ENCODE assay signal across 15 cellular contexts in genomic region chr16:483351-484075, GRCh38. TPM values are rescaled to one million over a fixed set of nuclear protein-coding genes. Genes with fewer than 3 reads are reported as not detected.
DNase-seq lines count a peak whose midpoint lies in the region; ATAC-seq, FAIRE-seq and TF ChIP-seq lines count a peak whose summit lies in the region.
"Had no signal": no experiment of that assay in that cellular context is flagged by ENCODE, and none has a peak within 500 bp of the region (broad histone marks: within the 10 kb centered on the region; RNA-seq: fewer than 3 reads in every experiment).

No MANE protein-coding gene starts in this region.

- H3K36me3 ChIP-seq in K562 (ENCODE audit: control insufficient read depth, insufficient read depth, low read length): no peaks in the 10 kb centered on the region; the same call in 2 of the 3 replicates
- no peaks in the 10 kb centered on the region for H3K36me3 ChIP-seq in right atrium auricular region
- peaks cover 16 to 38% of the 10 kb centered on the region in 2 donors for H3K36me3 ChIP-seq in neuronal stem cell (replicated peaks in 1 of 2; ENCODE audit: control insufficient read depth in 2 of 2, insufficient read depth in 2 of 2, low read length in 2 of 2)

- H3K9me3 ChIP-seq in K562 (replicated peaks; ENCODE audit: control insufficient read depth, insufficient read depth, low read depth, low read length) (no peaks in the 10 kb centered on the region), right atrium auricular region (no peaks in the 10 kb centered on the region), neuronal stem cell (replicated peaks in 1 of 2; ENCODE audit: control insufficient read depth in 2 of 2, insufficient read depth in 1 of 2, low read depth in 1 of 2, low read length in 2 of 2) (peaks cover 0 to 4% of the 10 kb centered on the region in 2 donors)

- H3K79me2 ChIP-seq in K562 (ENCODE audit: control insufficient read depth, insufficient read depth, low read length): no peaks in the 10 kb centered on the region

- H3K4me2 ChIP-seq in K562 (ENCODE audit: insufficient read depth, low read length) (no peak overlapping the region), neuronal stem cell (ENCODE audit: insufficient read depth, low read length, poor library complexity, severe bottlenecking) (no peak overlapping the region)

- no peak overlapping the region for H3K23ac ChIP-seq in neuronal stem cell (ENCODE audit: low read depth, low read length, poor library complexity)

- POLR2A ChIA-PET in K562 (lab: Yijun Ruan, JAX): interaction anchor here (0.6 to 1.2 kb wide), 3 partner anchors 9 to 65 kb away, joined by 3 read pairs; no protein-coding TSS in a partner anchor

- no peak for TF ChIP-seq CTCF in K562 (IDR thresholded peaks at IDR 0.05 in 2 of 3, conservative IDR thresholded peaks at IDR 0.05 in 1 of 3; ENCODE audit: insufficient read depth in 2 of 3, low read depth in 1 of 3, low read length in 3 of 3)
- no peak for TF ChIP-seq CTCF in right atrium auricular region (IDR thresholded peaks at IDR 0.05)

- intact Hi-C loops in K562 (cut with micrococcal nuclease): loop anchor here (10.0 kb wide), 2 partner anchors 59 to 89 kb away; partner anchors contain the start of genes NME4 and RAB11FIP3

- no peak overlapping the region for H3K27ac ChIP-seq in K562 (ENCODE audit: extremely low read depth, low read depth, low read length)
- peak overlapping the region; percentile 59 to 75 for H3K27ac ChIP-seq in right atrium auricular region
- peak overlapping the region; percentile 52 for H3K27ac ChIP-seq in neuronal stem cell (replicated peaks; ENCODE audit: low read length)

- H3K4me1 ChIP-seq in K562 (replicated peaks in 1 of 2; ENCODE audit: control insufficient read depth in 2 of 2, insufficient read depth in 2 of 2, low read length in 2 of 2) (peaks cover 11 to 38% of the 10 kb centered on the region in 2 experiments; a peak in 4 of 5 replicates), right atrium auricular region (peaks cover 0 to 13% of the 10 kb centered on the region in 2 donors), neuronal stem cell (ENCODE audit: control insufficient read depth in 2 of 2, insufficient read depth in 1 of 2, low read depth in 1 of 2, low read length in 2 of 2) (peaks cover 21 to 26% of the 10 kb centered on the region in 2 donors)

- H3K27me3 ChIP-seq in K562 (ENCODE audit: control insufficient read depth in 2 of 2, insufficient read depth in 2 of 2, low read length in 2 of 2) (no peaks in the 10 kb centered on the region), right atrium auricular region (no peaks in the 10 kb centered on the region), neuronal stem cell (ENCODE audit: control insufficient read depth in 3 of 3, insufficient read depth in 3 of 3, low read depth in 1 of 3, low read length in 3 of 3) (no peaks in the 10 kb centered on the region)

- TF ChIP-seq POLR2A in K562 (conservative IDR thresholded peaks at IDR 0.05): no peak

- peaks cover 10% of the 10 kb centered on the region for H3K79me1 ChIP-seq in neuronal stem cell (ENCODE audit: low read depth, low read length)

- no peak overlapping the region for H3K14ac ChIP-seq in neuronal stem cell (ENCODE audit: low read length)

- peaks cover 7% of the 10 kb centered on the region; the same call in 1 of the 2 replicates for H4K20me1 ChIP-seq in K562 (replicated peaks; ENCODE audit: control insufficient read depth, insufficient read depth, low read length)

- no peak overlapping the region for H4K91ac ChIP-seq in neuronal stem cell (ENCODE audit: low read depth, low read length, poor library complexity)

- peak overlapping the region in 1 of 2 experiments; percentile 14; a peak in 1 of 4 replicates for H3K9ac ChIP-seq in K562 (ENCODE audit: insufficient read depth in 1 of 2, low read depth in 2 of 2, low read length in 2 of 2)
- no peak overlapping the region for H3K9ac ChIP-seq in neuronal stem cell (ENCODE audit: low read depth, low read length, poor library complexity)

- ATAC-seq in K562 (peak; percentile 55), GM21360 (IDR thresholded peaks at IDR 0.05; ENCODE audit: unreplicated experiment) (no peak)
- no peak for ATAC-seq in stimulated activated naive CD8-positive, alpha-beta T cell treated with anti-CD3 and anti-CD28 coated beads, Interleukin-15, Interleukin-2, amounts not matched to agents 100 U/mL and 50 U/mL, for 24 hours
- ATAC-seq: HCT116, HepG2 had no signal

- H3K4ac ChIP-seq in neuronal stem cell (ENCODE audit: low read length): no peak overlapping the region

- peak overlapping the region; percentile 35 for H3K18ac ChIP-seq in neuronal stem cell (ENCODE audit: low read length)

- no peak overlapping the region for H2AK5ac ChIP-seq in neuronal stem cell (ENCODE audit: low read depth, low read length)

- no peak overlapping the region for H2BK5ac ChIP-seq in neuronal stem cell (ENCODE audit: low read length)

- 20% methylated on average over 13 of the region's 13 CpGs for whole genome bisulfite sequencing in K562 (ENCODE audit: insufficient coverage, low coverage, missing lambda C conversion rate)
- no CpG with 5 or more reads among the region's 13 CpGs for WGBS in neuronal stem cell (ENCODE audit: extremely low coverage in 2 of 2, insufficient read length in 2 of 2, insufficient replicate concordance in 1 of 2), 2 donors

- no TSS peak for BruUV-seq in K562 (replicated peaks; lab: Mats Ljungman, UMichigan)

- DNase-seq in ELF-1 (ENCODE audit: low read depth, low spot score): peak; percentile 91
- peak in 1 of 4 experiments; percentile 37 for DNase-seq in K562 (ENCODE audit: extremely low read depth in 1 of 4, low spot score in 3 of 4)
- no peak for DNase-seq in right atrium auricular region (ENCODE audit: low spot score)
- DNase-seq in neuronal stem cell (ENCODE audit: low spot score): peak; percentile 65
- DNase-seq in NCI-H187 treated with DMSO at 0.1 percent for 48 hours (lab: John Stamatoyannopoulos, UW): no peak
- DNase-seq in NCI-H2107 (lab: John Stamatoyannopoulos, UW): no peak
- no peak for DNase-seq in stimulated activated naive CD8-positive, alpha-beta T cell treated with anti-CD3 and anti-CD28 coated beads, Interleukin-15, Interleukin-2, amounts not matched to agents 100 U/mL and 50 U/mL, for 24 hours
- DNase-seq: activated B cell treated with CpG ODN at 0.5 μM for 24 hours; amniotic stem cell; NCI-H1417; NCI-H82; stimulated activated CD4-positive, alpha-beta T cell treated with anti-CD3 and anti-CD28 coated beads, Interleukin-15, amount 100 ng/mL, for 24 hours had no signal

- H3K4me3 ChIP-seq in K562 (no peak overlapping the region), right atrium auricular region (no peak overlapping the region), neuronal stem cell (ENCODE audit: low read length in 2 of 2) (no peak overlapping the region)

- in situ Hi-C loops in K562 (cut with MboI): no loop called here

- no peak for TF ChIP-seq EP300 in K562 (IDR thresholded peaks at IDR 0.05; ENCODE audit: low read length)

- CTCF ChIA-PET in K562 (lab: Yijun Ruan, JAX; ENCODE audit: low intra/inter-chr PET ratio): no interaction called here

- TF ChIP-seq RAD21 in K562 (CRISPR knock-in tag; conservative IDR thresholded peaks at IDR 0.05 in 1 of 2, IDR thresholded peaks at IDR 0.05 in 1 of 2): no peak

- H4K8ac ChIP-seq in neuronal stem cell (ENCODE audit: low read depth, low read length): no peak overlapping the region

- no peak overlapping the region for H2BK15ac ChIP-seq in neuronal stem cell (ENCODE audit: low read length)

- no peak overlapping the region for H2BK12ac ChIP-seq in neuronal stem cell (ENCODE audit: low read length)

- FAIRE-seq in K562 (lab: Jason Lieb, UNC): peak; percentile 72
- FAIRE-seq: HepG2 had no signal

- H2AFZ ChIP-seq in K562 (ENCODE audit: low read depth, low read length) (no peak overlapping the region), neuronal stem cell (ENCODE audit: low read length) (peak overlapping the region; percentile 60)

- H2BK120ac ChIP-seq in neuronal stem cell (ENCODE audit: low read depth, low read length): no peak overlapping the region

- no peaks in the 10 kb centered on the region for H3K9me1 ChIP-seq in K562 (ENCODE audit: control insufficient read depth, insufficient read depth, low read length)

RNA-seq across cellular contexts. Expression of gene CAPN15, which starts 44.0 kb away (rescaled TPM):
- 95.0 and 335 TPM in 2 replicates for total RNA-seq in K562 (2011; cell fraction: chromatin; rRNA removed; ENCODE audit: low replicate concordance)
- total RNA-seq in K562 (2011; cell fraction: nucleolus; rRNA removed): 221 and 227 TPM in 2 replicates
- total RNA-seq in K562 (2011; cell fraction: nucleoplasm; rRNA removed): 99.2 and 108 TPM in 2 replicates
- 63.2 and 81.8 TPM in 2 replicates for total RNA-seq in K562 (2014; rRNA removed)
- total RNA-seq in K562 (2014; rRNA removed; fragmentation: Illumina TruSeq; extraction: Trizol): 4.2 and 4.3 TPM in 2 replicates
- 26.1 and 28.1 TPM in 2 replicates for total RNA-seq in K562 (2015; rRNA removed; fragmentation: Illumina TruSeq; extraction: Trizol)
- 105 and 111 TPM in 2 replicates for total RNA-seq in K562 (2021)
- 14.2 and 20.5 TPM in 2 replicates for polyA plus RNA-seq in K562 (2011; rRNA removed)
- 20.0 and 89.6 TPM in 2 replicates for polyA plus RNA-seq in K562 (2011; cell fraction: cytosol; rRNA removed)
- 120 and 194 TPM in 2 replicates for polyA plus RNA-seq in K562 (2011; cell fraction: nucleus; rRNA removed)
- 43.4 and 45.5 TPM in 2 replicates for polyA plus RNA-seq in K562 (2012)
- 4.9 and 23.2 TPM in 2 replicates for polyA plus RNA-seq in K562 (2014; fragmentation: Illumina TruSeq; extraction: Trizol)
- polyA plus RNA-seq in K562 (2014; fragmentation: Nextera tagmentation; extraction: Ambion mirVana): under 1 TPM; 0.62 to 0.77 TPM
- polyA plus RNA-seq in K562 (2014; rRNA removed): 50.2 and 52.3 TPM in 2 replicates
- polyA minus RNA-seq in K562 (2011; rRNA and poly(A)+ RNA removed): 5.4 and 12.8 TPM in 2 replicates
- 69.7 and 71.5 TPM in 2 replicates for polyA minus RNA-seq in K562 (2011; cell fraction: cytosol; rRNA and poly(A)+ RNA removed)
- polyA minus RNA-seq in K562 (2011; cell fraction: nucleus; rRNA and poly(A)+ RNA removed): 29.7 and 35.1 TPM in 2 replicates
- total RNA-seq in right atrium auricular region: 10 to 100 TPM; 18.5 to 28.1 TPM
- 19.7 TPM for polyA plus RNA-seq in neuronal stem cell (2013, experiment 1 of 2)
- polyA plus RNA-seq in neuronal stem cell (2013, experiment 2 of 2): 19.6 TPM

RNA-seq across cellular contexts. Expression of gene RAB11FIP3, which starts 58.1 kb away (rescaled TPM):
- total RNA-seq in K562 (2011; cell fraction: chromatin; rRNA removed; ENCODE audit: low replicate concordance): 31.6 and 47.9 TPM in 2 replicates
- 20.2 and 23.6 TPM in 2 replicates for total RNA-seq in K562 (2011; cell fraction: nucleolus; rRNA removed)
- total RNA-seq in K562 (2011; cell fraction: nucleoplasm; rRNA removed): 13.9 and 17.7 TPM in 2 replicates
- 6.5 and 7.2 TPM in 2 replicates for total RNA-seq in K562 (2014; rRNA removed)
- 2.6 and 4.3 TPM in 2 replicates for total RNA-seq in K562 (2014; rRNA removed; fragmentation: Illumina TruSeq; extraction: Trizol)
- total RNA-seq in K562 (2015; rRNA removed; fragmentation: Illumina TruSeq; extraction: Trizol): 5.3 and 5.9 TPM in 2 replicates
- total RNA-seq in K562 (2021): 10.5 and 13.1 TPM in 2 replicates
- 2.7 and 3.1 TPM in 2 replicates for polyA plus RNA-seq in K562 (2011; rRNA removed)
- 2.2 and 3.4 TPM in 2 replicates for polyA plus RNA-seq in K562 (2011; cell fraction: cytosol; rRNA removed)
- polyA plus RNA-seq in K562 (2011; cell fraction: nucleus; rRNA removed): 8.8 and 12.6 TPM in 2 replicates
- polyA plus RNA-seq in K562 (2012): 8.4 and 12.7 TPM in 2 replicates
- 4.3 and 7.0 TPM in 2 replicates for polyA plus RNA-seq in K562 (2014; fragmentation: Illumina TruSeq; extraction: Trizol)
- polyA plus RNA-seq in K562 (2014; fragmentation: Nextera tagmentation; extraction: Ambion mirVana): under 1 TPM; 0.46 TPM
- polyA plus RNA-seq in K562 (2014; rRNA removed): 5.2 and 10.7 TPM in 2 replicates
- 1.9 and 2.8 TPM in 2 replicates for polyA minus RNA-seq in K562 (2011; rRNA and poly(A)+ RNA removed)
- polyA minus RNA-seq in K562 (2011; cell fraction: cytosol; rRNA and poly(A)+ RNA removed): 4.1 and 5.0 TPM in 2 replicates
- polyA minus RNA-seq in K562 (2011; cell fraction: nucleus; rRNA and poly(A)+ RNA removed): 3.8 and 4.4 TPM in 2 replicates
- total RNA-seq in right atrium auricular region: 10 to 100 TPM; 19.9 to 43.8 TPM
- polyA plus RNA-seq in neuronal stem cell (2013, experiment 1 of 2): 24.4 TPM
- polyA plus RNA-seq in neuronal stem cell (2013, experiment 2 of 2): 24.0 TPM

Comparison
In these comparisons a context has a peak if more than half of its experiments do, and no peak if none do; other contexts are left out.
1. DNase-seq: peak in ELF-1 (single experiment) and neuronal stem cell (single experiment); none in right atrium auricular region (single experiment), NCI-H187 treated with DMSO at 0.1 percent for 48 hours (single experiment), NCI-H2107 (single experiment) and stimulated activated naive CD8-positive, alpha-beta T cell treated with anti-CD3 and anti-CD28 coated beads, Interleukin-15, Interleukin-2, amounts not matched to agents 100 U/mL and 50 U/mL, for 24 hours (single experiment).